8 cellular contexts compared by ENCODE assay signal in genomic region chr15:44662478-44663409, GRCh38. TPM values are rescaled to one million over a fixed set of nuclear protein-coding genes. Genes with fewer than 3 reads are reported as not detected.
DNase-seq lines count a peak whose midpoint lies in the region; ATAC-seq and TF ChIP-seq lines count a peak whose summit lies in the region.

No MANE protein-coding gene starts in this region.

- peak overlapping the region; percentile 69 to 100 (median 86) for H3K4me3 ChIP-seq in BLaER1 treated with 17β-estradiol and CSF1 and Interleukin-3, amounts not matched to agents 10 nM and 100 nM
- H3K4me3 ChIP-seq in OCI-LY3 (ENCODE audit: low read length), result peak overlapping the region; percentile 91

- H3K9ac ChIP-seq in BLaER1 treated with 17β-estradiol and CSF1 and Interleukin-3, amounts not matched to agents 10 nM and 100 nM, result peak overlapping the region; percentile 86 to 99 (median 93)
- peak overlapping the region; percentile 93 for H3K9ac ChIP-seq in OCI-LY3 (ENCODE audit: low read length)

- H3K9me3 ChIP-seq in BLaER1 treated with 17β-estradiol and CSF1 and Interleukin-3, amounts not matched to agents 10 nM and 100 nM (replicated peaks in 1 of 11), result no peaks in the 10 kb centered on the region
- H3K9me3 ChIP-seq in OCI-LY3 (ENCODE audit: insufficient read depth, low read length), result no peaks in the 10 kb centered on the region

- H3K4me2 ChIP-seq in BLaER1 treated with 17β-estradiol and CSF1 and Interleukin-3, amounts not matched to agents 10 nM and 100 nM, result peak overlapping the region; percentile 74 to 94 (median 84)
- peak overlapping the region; percentile 80 for H3K4me2 ChIP-seq in OCI-LY3 (ENCODE audit: low read length)

- H3K4me3 Mint-ChIP-seq in activated T-cell treated with anti-CD3 and anti-CD28 coated beads, Interleukin-2, amount 50 U/mL, for 24 hours, result peak overlapping the region; percentile 97
- peak overlapping the region; percentile 95 for H3K4me3 Mint-ChIP-seq in natural killer cell treated with Interleukin-12 subunit alpha and Interleukin-12 subunit beta and Interleukin-15 and Interleukin-18, amount 100 ng/mL, for 72 hours

- peak; percentile 64 for DNase-seq in activated T-cell treated with anti-CD3 and anti-CD28 coated beads, Interleukin-2, amount 50 U/mL, for 24 hours
- DNase-seq in fibroblast of gingiva (ENCODE audit: low read depth), result peak; percentile 40
- peak; percentile 92 for DNase-seq in natural killer cell treated with Interleukin-12 subunit alpha and Interleukin-12 subunit beta and Interleukin-15 and Interleukin-18, amount 100 ng/mL, for 72 hours (ENCODE audit: low spot score)
- peak; percentile 84 for DNase-seq in stimulated activated naive CD8-positive, alpha-beta T cell treated with anti-CD3 and anti-CD28 coated beads, Interleukin-15, Interleukin-2, amounts not matched to agents 100 U/mL and 50 U/mL, for 24 hours

- peaks cover 38% of the 10 kb centered on the region for H3K79me2 ChIP-seq in OCI-LY3 (ENCODE audit: low read length)

- TF ChIP-seq CTCF in OCI-LY3 (IDR thresholded peaks at IDR 0.05; ENCODE audit: low read depth, low read length), result no peak

- peaks cover 58% of the 10 kb centered on the region for H3K4me1 Mint-ChIP-seq in activated T-cell treated with anti-CD3 and anti-CD28 coated beads, Interleukin-2, amount 50 U/mL, for 24 hours (ENCODE audit: low read depth)
- peaks cover 39 to 58% of the 10 kb centered on the region in 2 donors for H3K4me1 Mint-ChIP-seq in natural killer cell treated with Interleukin-12 subunit alpha and Interleukin-12 subunit beta and Interleukin-15 and Interleukin-18, amount 100 ng/mL, for 72 hours (ENCODE audit: low read depth in 2 of 2)

- H3K27me3 Mint-ChIP-seq in activated T-cell treated with anti-CD3 and anti-CD28 coated beads, Interleukin-2, amount 50 U/mL, for 24 hours, result no peaks in the 10 kb centered on the region
- no peaks in the 10 kb centered on the region for H3K27me3 Mint-ChIP-seq in natural killer cell treated with Interleukin-12 subunit alpha and Interleukin-12 subunit beta and Interleukin-15 and Interleukin-18, amount 100 ng/mL, for 72 hours

- H4K20me1 ChIP-seq in BLaER1 treated with 17β-estradiol and CSF1 and Interleukin-3, amounts not matched to agents 10 nM and 100 nM, result no peaks in the 10 kb centered on the region
- H4K20me1 ChIP-seq in OCI-LY3 (ENCODE audit: insufficient read depth, low read length), result no peaks in the 10 kb centered on the region

- H3K9me3 Mint-ChIP-seq in activated T-cell treated with anti-CD3 and anti-CD28 coated beads, Interleukin-2, amount 50 U/mL, for 24 hours, result no peaks in the 10 kb centered on the region
- no peaks in the 10 kb centered on the region for H3K9me3 Mint-ChIP-seq in natural killer cell treated with Interleukin-12 subunit alpha and Interleukin-12 subunit beta and Interleukin-15 and Interleukin-18, amount 100 ng/mL, for 72 hours

- peak overlapping the region; percentile 89 to 97 (median 95) for H3K27ac ChIP-seq in BLaER1 treated with 17β-estradiol and CSF1 and Interleukin-3, amounts not matched to agents 10 nM and 100 nM
- H3K27ac ChIP-seq in OCI-LY3 (ENCODE audit: low read length), result peak overlapping the region; percentile 88

- no peaks in the 10 kb centered on the region for H3K27me3 ChIP-seq in BLaER1 treated with 17β-estradiol and CSF1 and Interleukin-3, amounts not matched to agents 10 nM and 100 nM
- no peaks in the 10 kb centered on the region for H3K27me3 ChIP-seq in OCI-LY3 (ENCODE audit: low read depth, low read length)

- H3K36me3 Mint-ChIP-seq in activated T-cell treated with anti-CD3 and anti-CD28 coated beads, Interleukin-2, amount 50 U/mL, for 24 hours (ENCODE audit: low read depth), result peaks cover 30% of the 10 kb centered on the region
- peaks cover 7% of the 10 kb centered on the region for H3K36me3 Mint-ChIP-seq in natural killer cell treated with Interleukin-12 subunit alpha and Interleukin-12 subunit beta and Interleukin-15 and Interleukin-18, amount 100 ng/mL, for 72 hours

- H2AFZ ChIP-seq in OCI-LY3 (ENCODE audit: low read depth, low read length), result peak overlapping the region; percentile 19; the same call in 1 of the 2 replicates

- peaks cover 19 to 48% (median 24%) of the 10 kb centered on the region in 10 experiments for H3K4me1 ChIP-seq in BLaER1 treated with 17β-estradiol and CSF1 and Interleukin-3, amounts not matched to agents 10 nM and 100 nM
- peaks cover 46% of the 10 kb centered on the region for H3K4me1 ChIP-seq in OCI-LY3 (ENCODE audit: low read length)

- peak; percentile 54 for ATAC-seq in GM19395 (IDR thresholded peaks at IDR 0.05; ENCODE audit: unreplicated experiment)
- ATAC-seq in HG03521 (IDR thresholded peaks at IDR 0.05; ENCODE audit: unreplicated experiment), result peak; percentile 53
- ATAC-seq in natural killer cell treated with Interleukin-12 subunit alpha and Interleukin-12 subunit beta and Interleukin-15 and Interleukin-18, amount 100 ng/mL, for 72 hours, result peak; percentile 83 to 87
- ATAC-seq in stimulated activated naive CD8-positive, alpha-beta T cell treated with anti-CD3 and anti-CD28 coated beads, Interleukin-15, Interleukin-2, amounts not matched to agents 100 U/mL and 50 U/mL, for 24 hours, result peak; percentile 64

- peaks cover 16 to 29% (median 23%) of the 10 kb centered on the region in 11 experiments; a peak in 20 of 22 replicates for H3K36me3 ChIP-seq in BLaER1 treated with 17β-estradiol and CSF1 and Interleukin-3, amounts not matched to agents 10 nM and 100 nM
- H3K36me3 ChIP-seq in OCI-LY3 (replicated peaks; ENCODE audit: low read depth, low read length), result peaks cover 6% of the 10 kb centered on the region

- H3K27ac Mint-ChIP-seq in activated T-cell treated with anti-CD3 and anti-CD28 coated beads, Interleukin-2, amount 50 U/mL, for 24 hours, result peak overlapping the region; percentile 96
- H3K27ac Mint-ChIP-seq in natural killer cell treated with Interleukin-12 subunit alpha and Interleukin-12 subunit beta and Interleukin-15 and Interleukin-18, amount 100 ng/mL, for 72 hours, result peak overlapping the region; percentile 97

RNA-seq across cellular contexts. Expression of gene SPG11, which starts 0.7 kb away (rescaled TPM):
- total RNA-seq in natural killer cell treated with Interleukin-12 subunit alpha and Interleukin-12 subunit beta and Interleukin-15 and Interleukin-18, amount 100 ng/mL, for 72 hours, result 100 to 1,000 TPM in 1 of 2 donors, 10 to 100 TPM in 1; 86.2 to 114 TPM

RNA-seq across cellular contexts. Expression of gene PATL2, which starts 48.4 kb away (rescaled TPM):
- total RNA-seq in natural killer cell treated with Interleukin-12 subunit alpha and Interleukin-12 subunit beta and Interleukin-15 and Interleukin-18, amount 100 ng/mL, for 72 hours, result 10 to 100 TPM; 13.0 to 19.1 TPM

RNA-seq across cellular contexts. Expression of gene B2M, which starts 48.6 kb away (rescaled TPM):
- total RNA-seq in natural killer cell treated with Interleukin-12 subunit alpha and Interleukin-12 subunit beta and Interleukin-15 and Interleukin-18, amount 100 ng/mL, for 72 hours, result 1,000 to 10,000 TPM; 2,989 to 7,967 TPM

Comparison
In these comparisons a context has a peak if more than half of its experiments do, and no peak if none do; other contexts are left out.
1. Peak in every context shown above with its lines: DNase-seq, ATAC-seq, H3K4me3 ChIP-seq and H3K27ac ChIP-seq.
2. DNase-seq: peak in every context shown above with its lines; median percentile 92 in natural killer cell treated with Interleukin-12 subunit alpha and Interleukin-12 subunit beta and Interleukin-15 and Interleukin-18, amount 100 ng/mL, for 72 hours; 84 in stimulated activated naive CD8-positive, alpha-beta T cell treated with anti-CD3 and anti-CD28 coated beads, Interleukin-15, Interleukin-2, amounts not matched to agents 100 U/mL and 50 U/mL, for 24 hours; 64 in activated T-cell treated with anti-CD3 and anti-CD28 coated beads, Interleukin-2, amount 50 U/mL, for 24 hours; 40 in fibroblast of gingiva.